In the genomic region with DNA sequence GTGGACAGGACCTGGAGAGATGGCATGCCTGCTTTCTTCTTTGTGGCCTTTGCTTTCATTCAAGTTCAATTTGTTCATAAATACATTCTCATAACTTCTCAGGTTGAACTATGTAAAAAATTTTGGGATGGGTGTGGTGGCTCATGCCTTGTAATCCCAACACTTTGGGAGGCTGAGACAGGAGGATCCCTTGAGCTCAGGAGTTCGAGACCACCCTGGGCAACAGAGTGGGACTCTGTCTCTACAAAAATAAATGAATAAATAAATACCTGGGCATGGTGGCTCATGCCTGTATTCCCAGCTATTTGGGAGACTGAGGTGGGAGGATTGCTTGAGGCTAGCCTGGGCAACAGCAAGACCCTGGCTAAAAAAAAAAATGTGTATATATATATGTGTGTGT, we compare ENCODE assay signal across 10 cellular contexts. TPM values are rescaled to one million over a fixed set of nuclear protein-coding genes. Genes with fewer than 3 reads are reported as not detected.
A peak's percentile ranks its signal among the peaks of the same experiment; 100 is the strongest.
DNase-seq lines count a peak whose midpoint lies in the region; ATAC-seq, FAIRE-seq and TF ChIP-seq lines count a peak whose summit lies in the region.
"Had no signal": no experiment of that assay in that cellular context is flagged by ENCODE, and none has a peak within 500 bp of the region (broad histone marks: within the 10 kb centered on the region; RNA-seq: fewer than 3 reads in every experiment).

No MANE protein-coding gene starts in this region.

- no peaks in the 10 kb centered on the region for H3K9me3 ChIP-seq in adipocyte (ENCODE audit: control insufficient read depth, low read length)
- no peaks in the 10 kb centered on the region for H3K9me3 ChIP-seq in keratinocyte (ENCODE audit: control insufficient read depth, low read depth, low read length)
- H3K9me3 ChIP-seq in stomach = no peaks in the 10 kb centered on the region

- H3K9me3 Mint-ChIP-seq in T-helper 1 cell treated with Interleukin-12 subunit alpha and Interleukin-12 subunit beta and Interleukin-4 antibody, amounts not matched to agents 30 μg/mL and 1 μg/mL, for 36 hours = no peaks in the 10 kb centered on the region
- H3K9me3 Mint-ChIP-seq: activated naive CD8-positive, alpha-beta T cell treated with anti-CD3 and anti-CD28 coated beads, Interleukin-2, amount 10 ng/mL, durations not matched to agents 7 days and 5 days had no signal

- peaks cover 33% of the 10 kb centered on the region for H3K4me1 Mint-ChIP-seq in T-helper 1 cell treated with Interleukin-12 subunit alpha and Interleukin-12 subunit beta and Interleukin-4 antibody, amounts not matched to agents 30 μg/mL and 1 μg/mL, for 36 hours (ENCODE audit: low read depth)

- no peak for TF ChIP-seq POLR2A in stomach (IDR thresholded peaks at IDR 0.05)

- H3K9me1 ChIP-seq in keratinocyte (ENCODE audit: control insufficient read depth, extremely low read depth, insufficient read depth, low read length) = peaks cover 2% of the 10 kb centered on the region

- H3K27me3 ChIP-seq in adipocyte (replicated peaks; ENCODE audit: control insufficient read depth, insufficient read depth, low read length) (no peaks in the 10 kb centered on the region), keratinocyte (ENCODE audit: control insufficient read depth, extremely low read depth, insufficient read depth, low read length) (no peaks in the 10 kb centered on the region), stomach (no peaks in the 10 kb centered on the region)

- ATAC-seq in HG03097 (IDR thresholded peaks at IDR 0.05; ENCODE audit: low FRiP score, unreplicated experiment) = no peak
- ATAC-seq in HG03280 (IDR thresholded peaks at IDR 0.05; ENCODE audit: unreplicated experiment) = no peak

- dilution Hi-C loops in keratinocyte (cut with MboI; ENCODE audit: extremely low pct_ligation_motif_present, low sequenced_read_pairs) = no loop called here

- intact Hi-C loops in stomach (cut with DNase I; ENCODE audit: low total_unique reads) = no loop called here

- H3K27me3 Mint-ChIP-seq in T-helper 1 cell treated with Interleukin-12 subunit alpha and Interleukin-12 subunit beta and Interleukin-4 antibody, amounts not matched to agents 30 μg/mL and 1 μg/mL, for 36 hours (ENCODE audit: low read depth) = peaks cover 3% of the 10 kb centered on the region

- H2AFZ ChIP-seq in keratinocyte (ENCODE audit: control insufficient read depth, low read length) = no peak overlapping the region

- no peak for FAIRE-seq in keratinocyte (lab: Jason Lieb, UNC)

- DNase-seq in T-helper 1 cell = no peak
- no peak for DNase-seq in adipocyte (ENCODE audit: low read depth)
- no peak for DNase-seq in keratinocyte (ENCODE audit: low read depth, low spot score)
- no peak for DNase-seq in stomach
- no peak for DNase-seq in iPS-NIHi7 (ENCODE audit: extremely low spot score)
- DNase-seq: ACHN; activated naive CD8-positive, alpha-beta T cell treated with anti-CD3 and anti-CD28 coated beads, Interleukin-2, amount 10 ng/mL, durations not matched to agents 7 days and 5 days had no signal

- H3K9ac ChIP-seq in adipocyte (ENCODE audit: low read length) (peak overlapping the region; percentile 99), keratinocyte (ENCODE audit: control insufficient read depth, extremely low read depth, insufficient read depth, low read length) (no peak overlapping the region)

- TF ChIP-seq CTCF in keratinocyte (optimal IDR thresholded peaks at IDR 0.05 in 1 of 3, IDR thresholded peaks at IDR 0.05 in 1 of 3, conservative IDR thresholded peaks at IDR 0.05 in 1 of 3; ENCODE audit: extremely low read depth in 1 of 3, insufficient read depth in 2 of 3, low read length in 3 of 3) (no peak), stomach (IDR thresholded peaks at IDR 0.05) (no peak)

- no peak overlapping the region for H3K27ac ChIP-seq in keratinocyte (ENCODE audit: control insufficient read depth, insufficient read depth, low read length)
- H3K27ac ChIP-seq in stomach = peak overlapping the region in 4 of 5 donors; percentile 96 to 100 (median 98)

- TF ChIP-seq EP300 in stomach (IDR thresholded peaks at IDR 0.05) = no peak

- H3K79me2 ChIP-seq in keratinocyte (ENCODE audit: control insufficient read depth, insufficient read depth, low read length) = peaks cover 57% of the 10 kb centered on the region

- H3K27ac Mint-ChIP-seq in T-helper 1 cell treated with Interleukin-12 subunit alpha and Interleukin-12 subunit beta and Interleukin-4 antibody, amounts not matched to agents 30 μg/mL and 1 μg/mL, for 36 hours = no peak overlapping the region

- 83 to 100% (median 94%) methylated on average over 1 of the region's 1 CpG for WGBS in stomach, 5 donors

- H3K36me3 ChIP-seq in adipocyte (ENCODE audit: control insufficient read depth, insufficient read depth, low read length, severe bottlenecking) (no peaks in the 10 kb centered on the region), keratinocyte (ENCODE audit: control insufficient read depth in 2 of 2, extremely low read depth in 1 of 2, insufficient read depth in 2 of 2, low read length in 2 of 2) (no peaks in the 10 kb centered on the region), stomach (no peaks in the 10 kb centered on the region)

- peaks cover 38% of the 10 kb centered on the region for H3K4me1 ChIP-seq in adipocyte (ENCODE audit: control insufficient read depth, insufficient read depth, low read length)
- peaks cover 16% of the 10 kb centered on the region for H3K4me1 ChIP-seq in keratinocyte (ENCODE audit: control insufficient read depth, extremely low read depth, insufficient read depth, low read length)
- H3K4me1 ChIP-seq in stomach = peaks cover 17 to 71% (median 44%) of the 10 kb centered on the region in 4 donors

- peaks cover 3% of the 10 kb centered on the region for H4K20me1 ChIP-seq in keratinocyte (ENCODE audit: control insufficient read depth, extremely low read depth, insufficient read depth, low read length)

- H3K4me3 Mint-ChIP-seq in T-helper 1 cell treated with Interleukin-12 subunit alpha and Interleukin-12 subunit beta and Interleukin-4 antibody, amounts not matched to agents 30 μg/mL and 1 μg/mL, for 36 hours = peak overlapping the region; percentile 35

- H3K4me3 ChIP-seq in adipocyte (ENCODE audit: low read length) (peak overlapping the region; percentile 100), keratinocyte (ENCODE audit: control insufficient read depth in 2 of 3, extremely low read depth in 1 of 3, insufficient read depth in 2 of 3, low read depth in 1 of 3, low read length in 3 of 3) (no peak overlapping the region), stomach (peak overlapping the region in 1 of 4 donors; percentile 92)

- peak overlapping the region; percentile 96 for H3K4me2 ChIP-seq in keratinocyte (ENCODE audit: control insufficient read depth, extremely low read depth, insufficient read depth, low read depth, low read length)

- no peaks in the 10 kb centered on the region for H3K36me3 Mint-ChIP-seq in T-helper 1 cell treated with Interleukin-12 subunit alpha and Interleukin-12 subunit beta and Interleukin-4 antibody, amounts not matched to agents 30 μg/mL and 1 μg/mL, for 36 hours (ENCODE audit: low read depth)
- H3K36me3 Mint-ChIP-seq: activated naive CD8-positive, alpha-beta T cell treated with anti-CD3 and anti-CD28 coated beads, Interleukin-2, amount 10 ng/mL, durations not matched to agents 7 days and 5 days had no signal

RNA-seq across cellular contexts. Expression of gene KIF1B, which starts 2.1 kb away (rescaled TPM):
- polyA plus RNA-seq in keratinocyte (13.4 to 15.1 TPM (median 14.6 TPM) in 3 replicates), stomach (1 to 10 TPM; 4.0 to 5.7 (median 4.3) TPM)
- 32.7 TPM for polyA plus RNA-seq in keratinocyte (2011; ENCODE audit: low read depth)
- polyA plus RNA-seq in keratinocyte (2011; cell fraction: cytosol; rRNA removed) = 9.7 and 16.4 TPM in 2 replicates
- 26.3 and 33.4 TPM in 2 replicates for polyA plus RNA-seq in keratinocyte (2011; cell fraction: nucleus; rRNA removed)
- 15.1 and 22.9 TPM in 2 replicates for polyA plus RNA-seq in keratinocyte (2012; ENCODE audit: low replicate concordance)
- 21.7 to 36.9 TPM (median 30.2 TPM) in 3 replicates for polyA minus RNA-seq in keratinocyte
- polyA minus RNA-seq in keratinocyte (2011; cell fraction: cytosol; rRNA and poly(A)+ RNA removed) = 13.2 TPM
- polyA minus RNA-seq in keratinocyte (2011; cell fraction: nucleus; rRNA and poly(A)+ RNA removed) = 29.3 and 63.8 TPM in 2 replicates
- 10 to 100 TPM; 25.8 to 82.2 (median 37.9) TPM for total RNA-seq in stomach
